8 cellular contexts compared by ENCODE assay signal in genomic region chr7:33108931-33109757, GRCh38. TPM values are rescaled to one million over a fixed set of nuclear protein-coding genes. Genes with fewer than 3 reads are reported as not detected.
DNase-seq lines count a peak whose midpoint lies in the region; ATAC-seq and TF ChIP-seq lines count a peak whose summit lies in the region.

TSS of gene RP9 (minus strand) at chr7:33109404. CDS start at chr7:33109372, 32 bp downstream.

- no peaks in the 10 kb centered on the region for H3K9me3 ChIP-seq in HUES6 (ENCODE audit: control insufficient read depth, insufficient read depth, low read depth, low read length)

- no peaks in the 10 kb centered on the region for H3K9me3 Mint-ChIP-seq in natural killer cell

- no peaks in the 10 kb centered on the region for H3K36me3 ChIP-seq in HUES6 (ENCODE audit: control insufficient read depth, insufficient read depth, low read length)

- H3K27me3 ChIP-seq in HUES6 (ENCODE audit: control insufficient read depth, insufficient read depth, low read length) = peaks cover 6% of the 10 kb centered on the region; the same call in 1 of the 2 replicates

- H3K4me3 Mint-ChIP-seq in natural killer cell = peak within 1 kb of the TSS; percentile 91

- H3K27me3 Mint-ChIP-seq in natural killer cell (ENCODE audit: low read depth in 2 of 2) = peaks cover 22 to 30% of the 10 kb centered on the region in 2 donors

- H3K27ac Mint-ChIP-seq in natural killer cell = peak within 1 kb of the TSS; percentile 79 to 80

- no peaks in the 10 kb centered on the region for H3K36me3 Mint-ChIP-seq in natural killer cell

- H3K9ac ChIP-seq in HUES6 (ENCODE audit: low read length) = peak within 1 kb of the TSS; percentile 92

- peaks cover 34 to 39% of the 10 kb centered on the region in 2 donors for H3K4me1 Mint-ChIP-seq in natural killer cell

- intact Hi-C loops in natural killer cell (cut with micrococcal nuclease) = loop anchor here (1.0 to 5.0 kb wide), 4 partner anchors 20 to 262 kb away; partner anchors contain the start of genes BBS9, KBTBD2 and NT5C3A

- H3K4me1 ChIP-seq in HUES6 (ENCODE audit: control insufficient read depth, insufficient read depth, low read length) = peaks cover 6% of the 10 kb centered on the region; the same call in 1 of the 2 replicates

- H3K4me3 ChIP-seq in HUES6 (ENCODE audit: low read depth, low read length) = peak within 1 kb of the TSS; percentile 97

- peak; percentile 91 for ATAC-seq in GM21390 (IDR thresholded peaks at IDR 0.05; ENCODE audit: unreplicated experiment)
- ATAC-seq in natural killer cell = peak; percentile 89 to 96 (median 94)

- TF ChIP-seq CTCF in natural killer cell (IDR thresholded peaks at IDR 0.05) = peak; percentile 52

- DNase-seq in DMS114 treated with DMSO at 0.1 percent for 48 hours (lab: John Stamatoyannopoulos, UW; ENCODE audit: unreplicated experiment) (peak; percentile 60), fibroblast of gingiva (ENCODE audit: low read depth) (peak; percentile 52), natural killer cell (peak; percentile 74)
- peak; percentile 84 for DNase-seq in activated T-cell treated with anti-CD3 and anti-CD28 coated beads, Interleukin-2, amount 50 U/mL, for 1 hour
- peak; percentile 46 to 78 (median 72) for DNase-seq in stimulated activated naive CD4-positive, alpha-beta T cell (lab: John Stamatoyannopoulos, UW)

- H3K27ac ChIP-seq in HUES6 (ENCODE audit: low read depth, low read length) = peak within 1 kb of the TSS; percentile 65; the same call in 1 of the 2 replicates

TF ChIP-seq in PFSK-1, 5 proteins besides CTCF, POLR2A, EP300 and RAD21:
- TF ChIP-seq FOXP2 (optimal IDR thresholded peaks at IDR 0.05; ENCODE audit: borderline replicate concordance, extremely low read depth, extremely low read length, insufficient read depth) = peak; percentile 53
- peak; percentile 53; the same call in 1 of the 2 replicates for TF ChIP-seq POLR2AphosphoS5 (IDR thresholded peaks at IDR 0.05; ENCODE audit: low read depth, low read length)
- peak; percentile 59; the same call in 1 of the 2 replicates for TF ChIP-seq TAF1 (IDR thresholded peaks at IDR 0.05; ENCODE audit: borderline replicate concordance, insufficient read depth, low read length)
- no peak for TF ChIP-seq SIN3A (IDR thresholded peaks at IDR 0.05; ENCODE audit: borderline replicate concordance, insufficient read depth, low read length)
- TF ChIP-seq REST (IDR thresholded peaks at IDR 0.05; ENCODE audit: insufficient read depth in 1 of 2, low read depth in 2 of 2, low read length in 2 of 2) = 0 out of 4 replicates have a peak, but pooled peaks of 1 of the 2 experiments have one; percentile 22

RNA-seq across cellular contexts. Expression of gene RP9, which starts in this region (rescaled TPM):
- polyA plus RNA-seq in PFSK-1 (2012; ENCODE audit: insufficient read length, low read depth) = 62.6 TPM
- total RNA-seq in natural killer cell = 10 to 100 TPM; 19.1 to 27.6 (median 21.9) TPM

Comparison
In these comparisons a context has a peak if more than half of its experiments do, and no peak if none do; other contexts are left out.
1. Peak in every context shown above with its lines: DNase-seq, ATAC-seq, H3K4me3 ChIP-seq and H3K27ac ChIP-seq.